In genomic region chr4:111837761-111838160, GRCh38 we compare ENCODE assay signal across 24 cellular contexts.
DNase-seq lines count a peak whose midpoint lies in the region; ATAC-seq and TF ChIP-seq lines count a peak whose summit lies in the region.
"Had no signal": no experiment of that assay in that cellular context is flagged by ENCODE, and none has a peak within 500 bp of the region (broad histone marks: within the 10 kb centered on the region; RNA-seq: fewer than 3 reads in every experiment).

No MANE protein-coding gene starts in this region.

- WGBS in mammary epithelial cell (ENCODE audit: low coverage, missing lambda C conversion rate): 31% methylated on average over 2 of the region's 2 CpGs
- WGBS in psoas muscle, 3 donors: 87 to 88% (median 88%) methylated on average over 2 of the region's 2 CpGs

- no peaks in the 10 kb centered on the region for H3F3A ChIP-seq in PC-3 (ENCODE audit: low read length, unreplicated experiment)

- CTCF ChIA-PET in mammary epithelial cell (lab: Charles Lee; ENCODE audit: low non-redundant PET) (no interaction called here), PC-3 (lab: Charles Lee) (no interaction called here)

- no peak overlapping the region for H2AFZ ChIP-seq in mammary epithelial cell (ENCODE audit: low read depth, low read length)
- no peak overlapping the region for H2AFZ ChIP-seq in PC-3 (ENCODE audit: low read length)
- H2AFZ ChIP-seq: GM23338 had no signal

- H3K9me3 ChIP-seq in mammary epithelial cell (replicated peaks; ENCODE audit: insufficient read depth, low read length) (no peaks in the 10 kb centered on the region), breast epithelium (no peaks in the 10 kb centered on the region), PC-3 (ENCODE audit: low read length) (no peaks in the 10 kb centered on the region), psoas muscle (no peaks in the 10 kb centered on the region)
- H3K9me3 ChIP-seq: A549, BE2C had no signal

- no peaks in the 10 kb centered on the region for H3K27me3 ChIP-seq in mammary epithelial cell (ENCODE audit: insufficient read depth, low read length)
- no peaks in the 10 kb centered on the region for H3K27me3 ChIP-seq in breast epithelium
- H3K27me3 ChIP-seq in PC-3 (ENCODE audit: low read length): 0 out of 2 replicates have a peak, but pooled peaks cover 5% of the 10 kb centered on the region
- no peaks in the 10 kb centered on the region for H3K27me3 ChIP-seq in psoas muscle (ENCODE audit: insufficient read depth in 3 of 3, low read length in 2 of 3)
- H3K27me3 ChIP-seq: BE2C; BLaER1 treated with 17β-estradiol and CSF1 and Interleukin-3, amounts not matched to agents 10 nM and 100 nM had no signal

- H3K79me2 ChIP-seq in mammary epithelial cell (ENCODE audit: insufficient read depth, low read length) (no peaks in the 10 kb centered on the region), PC-3 (ENCODE audit: low read length) (no peaks in the 10 kb centered on the region)

- dilution Hi-C loops in mammary epithelial cell (cut with HindIII; ENCODE audit: low sequenced_read_pairs): no loop called here

- in situ Hi-C loops in mammary epithelial cell (cut with MboI; ENCODE audit: low sequenced_read_pairs in 2 of 2): no loop called here

- no peaks in the 10 kb centered on the region for H4K20me1 ChIP-seq in mammary epithelial cell (ENCODE audit: insufficient read depth, low read length)
- no peaks in the 10 kb centered on the region for H4K20me1 ChIP-seq in PC-3 (ENCODE audit: low read length)
- H4K20me1 ChIP-seq: BLaER1 treated with 17β-estradiol and CSF1 and Interleukin-3, amounts not matched to agents 10 nM and 100 nM had no signal

- peak; percentile 10 for DNase-seq in mammary epithelial cell
- no peak for DNase-seq in breast epithelium (ENCODE audit: low spot score in 2 of 2)
- DNase-seq in PC-3: peak; percentile 4
- peak; percentile 45 for DNase-seq in epithelial cell of esophagus (ENCODE audit: low read depth)
- DNase-seq in psoas muscle: no peak
- DNase-seq in activated T-helper 2 cell treated with anti-CD3 and anti-CD28 coated beads, Interferon-gamma antibody, Interleukin-2, Interleukin-4, amounts not matched to agents 10 μg/mL and 5 μg/mL and 100 μg/mL, durations not matched to agents 14 hours and 24 hours and 36 hours (ENCODE audit: low spot score): no peak
- DNase-seq in caudate nucleus (lab: John Stamatoyannopoulos, UW): no peak
- no peak for DNase-seq in DMS114 treated with DMSO at 0.1 percent for 48 hours (lab: John Stamatoyannopoulos, UW; ENCODE audit: unreplicated experiment)
- DNase-seq: ACHN; AML-193; BE2C; CD4-positive, alpha-beta T cell; CD8-positive, alpha-beta memory T cell; DMS 273 treated with DMSO at 0.1 percent for 48 hours; DND-41; GDM1; H9 had no signal

- no peak for TF ChIP-seq POLR2A in breast epithelium (IDR thresholded peaks at IDR 0.05)

- H3K4me3 Mint-ChIP-seq in activated T-helper 2 cell treated with anti-CD3 and anti-CD28 coated beads, Interferon-gamma antibody, Interleukin-2, Interleukin-4, amounts not matched to agents 10 μg/mL and 5 μg/mL and 100 μg/mL, durations not matched to agents 14 hours and 24 hours and 36 hours (ENCODE audit: low read depth): no peak overlapping the region
- H3K4me3 Mint-ChIP-seq: CD14-positive monocyte; CD4-positive, alpha-beta T cell; CD8-positive, alpha-beta memory T cell; GM23338; H9 had no signal

- H3K9ac ChIP-seq in mammary epithelial cell (ENCODE audit: insufficient read depth, low read length) (no peak overlapping the region), PC-3 (ENCODE audit: low read length) (no peak overlapping the region)
- H3K9ac ChIP-seq: BLaER1 treated with 17β-estradiol and CSF1 and Interleukin-3, amounts not matched to agents 10 nM and 100 nM had no signal

- H3K9me2 ChIP-seq in PC-3 (replicated peaks; ENCODE audit: low read length): no peaks in the 10 kb centered on the region

- no peak overlapping the region for H3K27ac ChIP-seq in mammary epithelial cell (ENCODE audit: insufficient read depth, low read depth, low read length)
- H3K27ac ChIP-seq in breast epithelium: no peak overlapping the region
- no peak overlapping the region for H3K27ac ChIP-seq in PC-3 (ENCODE audit: low read length)
- H3K27ac ChIP-seq in psoas muscle: no peak overlapping the region
- no peak overlapping the region for H3K27ac ChIP-seq in caudate nucleus (ENCODE audit: low read depth, low read length)
- H3K27ac ChIP-seq: 22Rv1; A549; BLaER1 treated with 17β-estradiol and CSF1 and Interleukin-3, amounts not matched to agents 10 nM and 100 nM had no signal

- no TSS peak for BruUV-seq in mammary epithelial cell (replicated peaks; lab: Mats Ljungman, UMichigan)
- BruUV-seq in PC-3 (replicated peaks; lab: Mats Ljungman, UMichigan): no TSS peak

- no peaks in the 10 kb centered on the region for H3K27me3 Mint-ChIP-seq in activated T-helper 2 cell treated with anti-CD3 and anti-CD28 coated beads, Interferon-gamma antibody, Interleukin-2, Interleukin-4, amounts not matched to agents 10 μg/mL and 5 μg/mL and 100 μg/mL, durations not matched to agents 14 hours and 24 hours and 36 hours (ENCODE audit: low read depth)
- H3K27me3 Mint-ChIP-seq: CD4-positive, alpha-beta T cell; CD8-positive, alpha-beta memory T cell had no signal

- ATAC-seq in PC-3 (no peak), psoas muscle (no peak)
- ATAC-seq: A549, GM23338, HCT116 had no signal

- H3K36me3 Mint-ChIP-seq in activated T-helper 2 cell treated with anti-CD3 and anti-CD28 coated beads, Interferon-gamma antibody, Interleukin-2, Interleukin-4, amounts not matched to agents 10 μg/mL and 5 μg/mL and 100 μg/mL, durations not matched to agents 14 hours and 24 hours and 36 hours (ENCODE audit: low read depth): no peaks in the 10 kb centered on the region
- H3K36me3 Mint-ChIP-seq: CD14-positive monocyte; CD8-positive, alpha-beta memory T cell had no signal

- TF ChIP-seq CTCF in mammary epithelial cell (conservative IDR thresholded peaks at IDR 0.05 in 1 of 2, IDR thresholded peaks at IDR 0.05 in 1 of 2; ENCODE audit: extremely low read depth in 1 of 2, insufficient read depth in 1 of 2, low read depth in 1 of 2, low read length in 2 of 2): no peak
- TF ChIP-seq CTCF in breast epithelium (IDR thresholded peaks at IDR 0.05): no peak
- no peak for TF ChIP-seq CTCF in PC-3 (conservative IDR thresholded peaks at IDR 0.05; ENCODE audit: low read depth, low read length)
- no peak for TF ChIP-seq CTCF in epithelial cell of esophagus (IDR thresholded peaks at IDR 0.05; ENCODE audit: insufficient read depth, low read depth, low read length, missing control alignments)
- no peak for TF ChIP-seq CTCF in psoas muscle (IDR thresholded peaks at IDR 0.05)

- no peaks in the 10 kb centered on the region for H3K4me1 ChIP-seq in mammary epithelial cell (ENCODE audit: insufficient read depth, low read length)
- H3K4me1 ChIP-seq in breast epithelium: no peaks in the 10 kb centered on the region
- H3K4me1 ChIP-seq in PC-3 (ENCODE audit: insufficient read depth, low read length): no peaks in the 10 kb centered on the region
- no peaks in the 10 kb centered on the region for H3K4me1 ChIP-seq in psoas muscle
- H3K4me1 ChIP-seq: A549, BE2C had no signal

- no peak overlapping the region for H3K4me2 ChIP-seq in mammary epithelial cell (ENCODE audit: insufficient read depth, low read depth, low read length)
- H3K4me2 ChIP-seq in PC-3 (ENCODE audit: low read length): no peak overlapping the region
- H3K4me2 ChIP-seq: A549, GM23338 had no signal

- no peaks in the 10 kb centered on the region for H3K36me3 ChIP-seq in mammary epithelial cell (ENCODE audit: insufficient read depth, low read length)
- no peaks in the 10 kb centered on the region for H3K36me3 ChIP-seq in breast epithelium
- H3K36me3 ChIP-seq in PC-3 (ENCODE audit: low read depth, low read length): no peaks in the 10 kb centered on the region
- H3K36me3 ChIP-seq in psoas muscle (ENCODE audit: insufficient read depth in 1 of 2, low read depth in 1 of 2): no peaks in the 10 kb centered on the region
- H3K36me3 ChIP-seq: BE2C; BLaER1 treated with 17β-estradiol and CSF1 and Interleukin-3, amounts not matched to agents 10 nM and 100 nM had no signal

- H3K4me3 ChIP-seq in mammary epithelial cell (replicated peaks in 1 of 3; ENCODE audit: insufficient read depth in 1 of 3, low read depth in 2 of 3, low read length in 3 of 3) (no peak overlapping the region), breast epithelium (no peak overlapping the region), PC-3 (ENCODE audit: low read length) (no peak overlapping the region), epithelial cell of esophagus (ENCODE audit: low read length) (no peak overlapping the region), psoas muscle (no peak overlapping the region)
- H3K4me3 ChIP-seq: A549; BLaER1 treated with 17β-estradiol and CSF1 and Interleukin-3, amounts not matched to agents 10 nM and 100 nM; GM12878; GM23338 had no signal

- H3K27ac Mint-ChIP-seq in activated T-helper 2 cell treated with anti-CD3 and anti-CD28 coated beads, Interferon-gamma antibody, Interleukin-2, Interleukin-4, amounts not matched to agents 10 μg/mL and 5 μg/mL and 100 μg/mL, durations not matched to agents 14 hours and 24 hours and 36 hours: no peak overlapping the region
- H3K27ac Mint-ChIP-seq: CD14-positive monocyte; CD4-positive, alpha-beta T cell; CD8-positive, alpha-beta memory T cell; GM23338 had no signal

- intact Hi-C loops in mammary epithelial cell (cut with micrococcal nuclease): no loop called here
- intact Hi-C loops in breast epithelium (cut with DNase I; ENCODE audit: low total_unique reads): no loop called here
- intact Hi-C loops in PC-3 (cut with micrococcal nuclease): no loop called here
- intact Hi-C loops in psoas muscle (cut with DNase I): no loop called here
- intact Hi-C loops in activated T-helper 2 cell treated with anti-CD3 and anti-CD28 coated beads, Interferon-gamma antibody, Interleukin-2, Interleukin-4, amounts not matched to agents 10 μg/mL and 5 μg/mL and 100 μg/mL, durations not matched to agents 14 hours and 24 hours and 36 hours (cut with micrococcal nuclease): no loop called here

- no peaks in the 10 kb centered on the region for H3K4me1 Mint-ChIP-seq in activated T-helper 2 cell treated with anti-CD3 and anti-CD28 coated beads, Interferon-gamma antibody, Interleukin-2, Interleukin-4, amounts not matched to agents 10 μg/mL and 5 μg/mL and 100 μg/mL, durations not matched to agents 14 hours and 24 hours and 36 hours (ENCODE audit: low read depth)
- H3K4me1 Mint-ChIP-seq: CD14-positive monocyte; CD8-positive, alpha-beta memory T cell had no signal

- POLR2A ChIA-PET in PC-3 (lab: Charles Lee; ENCODE audit: unreplicated experiment): no interaction called here

- H3K9me3 Mint-ChIP-seq in activated T-helper 2 cell treated with anti-CD3 and anti-CD28 coated beads, Interferon-gamma antibody, Interleukin-2, Interleukin-4, amounts not matched to agents 10 μg/mL and 5 μg/mL and 100 μg/mL, durations not matched to agents 14 hours and 24 hours and 36 hours: no peaks in the 10 kb centered on the region
- H3K9me3 Mint-ChIP-seq: GM23338 had no signal

Comparison
In these comparisons a context has a peak if more than half of its experiments do, and no peak if none do; other contexts are left out.
1. DNase-seq: peak in mammary epithelial cell (single experiment), PC-3 (single experiment) and epithelial cell of esophagus (single experiment); none in breast epithelium (0 of 2), psoas muscle (0 of 2), activated T-helper 2 cell treated with anti-CD3 and anti-CD28 coated beads, Interferon-gamma antibody, Interleukin-2, Interleukin-4, amounts not matched to agents 10 μg/mL and 5 μg/mL and 100 μg/mL, durations not matched to agents 14 hours and 24 hours and 36 hours (single experiment), caudate nucleus (0 of 61) and DMS114 treated with DMSO at 0.1 percent for 48 hours (single experiment).